Comparison of ENCODE assay signal across 10 cellular contexts in genomic region chr15:47961401-47962090, GRCh38.
DNase-seq lines count a peak whose midpoint lies in the region; ATAC-seq and TF ChIP-seq lines count a peak whose summit lies in the region.
"Had no signal": no experiment of that assay in that cellular context is flagged by ENCODE, and none has a peak within 500 bp of the region (broad histone marks: within the 10 kb centered on the region; RNA-seq: fewer than 3 reads in every experiment).

No MANE protein-coding gene starts in this region.

- H3K27me3 ChIP-seq in heart left ventricle = no peaks in the 10 kb centered on the region
- no peaks in the 10 kb centered on the region for H3K27me3 ChIP-seq in trophoblast cell (ENCODE audit: insufficient read depth, low read length)

- peak; percentile 41 for DNase-seq in GM10266 (ENCODE audit: extremely low spot score)
- peak; percentile 86 for DNase-seq in SIG-M5 treated with dmso at 0.1 percent for 504 hours (lab: John Stamatoyannopoulos, UW; ENCODE audit: unreplicated experiment)
- DNase-seq in activated naive CD4-positive, alpha-beta T cell treated with anti-CD3 and anti-CD28 coated beads, Interleukin-2, amount 50 U/mL, for 16 hours = no peak
- DNase-seq in heart left ventricle = no peak
- no peak for DNase-seq in trophoblast cell
- no peak for DNase-seq in NCI-H2107 treated with DMSO at 0.1 percent for 48 hours (lab: John Stamatoyannopoulos, UW; ENCODE audit: unreplicated experiment)
- DNase-seq: NCI-H1930, nephron progenitor cell had no signal

- H3K9me3 ChIP-seq in heart left ventricle = no peaks in the 10 kb centered on the region
- no peaks in the 10 kb centered on the region for H3K9me3 ChIP-seq in trophoblast cell (ENCODE audit: insufficient read depth, low read depth, low read length)

- ATAC-seq in GM19397 (IDR thresholded peaks at IDR 0.05; ENCODE audit: unreplicated experiment) (peak; percentile 89), HG03095 (IDR thresholded peaks at IDR 0.05; ENCODE audit: unreplicated experiment) (peak; percentile 89), heart left ventricle (no peak)

- no peaks in the 10 kb centered on the region for H3K79me1 ChIP-seq in trophoblast cell (ENCODE audit: low read length)

- no peak overlapping the region for H2BK120ac ChIP-seq in trophoblast cell (ENCODE audit: insufficient read depth, low read length, poor library complexity)

- no peak overlapping the region for H3K4ac ChIP-seq in trophoblast cell (ENCODE audit: low read depth, low read length)

- H3K4me1 ChIP-seq in heart left ventricle (no peaks in the 10 kb centered on the region), trophoblast cell (ENCODE audit: control insufficient read depth in 1 of 2, insufficient read depth in 2 of 2, low read length in 2 of 2) (no peaks in the 10 kb centered on the region)

- no peak overlapping the region for H3K4me2 ChIP-seq in trophoblast cell (ENCODE audit: low read length)

- H4K91ac ChIP-seq in trophoblast cell (ENCODE audit: low read depth, low read length) = no peak overlapping the region

- H2BK12ac ChIP-seq in trophoblast cell (ENCODE audit: low read length) = no peak overlapping the region

- H2AFZ ChIP-seq in trophoblast cell (ENCODE audit: insufficient read depth, low read length, poor library complexity) = no peak overlapping the region

- H2AK5ac ChIP-seq in trophoblast cell (ENCODE audit: low read length) = no peak overlapping the region

- no peak overlapping the region for H3K18ac ChIP-seq in trophoblast cell (ENCODE audit: low read length)

- H3K23ac ChIP-seq in trophoblast cell (ENCODE audit: low read length) = no peak overlapping the region

- no peak overlapping the region for H2BK5ac ChIP-seq in trophoblast cell (ENCODE audit: low read depth, low read length, poor library complexity)

- no peak overlapping the region for H3K14ac ChIP-seq in trophoblast cell (ENCODE audit: low read length)

- no peak overlapping the region for H4K8ac ChIP-seq in trophoblast cell (ENCODE audit: low read depth, low read length)

- no peak overlapping the region for H3K4me3 ChIP-seq in heart left ventricle
- no peak overlapping the region for H3K4me3 ChIP-seq in trophoblast cell (ENCODE audit: low read depth, low read length)

- H3K27ac ChIP-seq in heart left ventricle = no peak overlapping the region
- H3K27ac ChIP-seq in trophoblast cell (ENCODE audit: low read depth, low read length) = no peak overlapping the region

- TF ChIP-seq CTCF in GM10266 (IDR thresholded peaks at IDR 0.05; ENCODE audit: control insufficient read depth, insufficient read depth, low read depth, missing control alignments) (no peak), heart left ventricle (IDR thresholded peaks at IDR 0.05) (no peak)

- WGBS in heart left ventricle, 4 donors = 79 to 89% (median 83%) methylated on average over 9 of the region's 9 CpGs
- WGBS in trophoblast cell (ENCODE audit: extremely low coverage, insufficient coverage, insufficient read length) = no CpG with 5 or more reads among the region's 9 CpGs

- H3K36me3 ChIP-seq in heart left ventricle (no peaks in the 10 kb centered on the region), trophoblast cell (ENCODE audit: control insufficient read depth in 1 of 2, insufficient read depth in 2 of 2, low read length in 2 of 2) (no peaks in the 10 kb centered on the region)

- intact Hi-C loops in heart left ventricle (cut with DNase I) = no loop called here

- no peak for TF ChIP-seq POLR2A in heart left ventricle (IDR thresholded peaks at IDR 0.05)

- H3K9ac ChIP-seq in trophoblast cell (ENCODE audit: low read length) = no peak overlapping the region

- H3K79me2 ChIP-seq in trophoblast cell (ENCODE audit: control insufficient read depth, insufficient read depth, low read length, poor library complexity) = no peaks in the 10 kb centered on the region

- no peak overlapping the region for H4K12ac ChIP-seq in trophoblast cell (ENCODE audit: low read depth, low read length)

Comparison
In these comparisons a context has a peak if more than half of its experiments do, and no peak if none do; other contexts are left out.
1. DNase-seq: peak in GM10266 (single experiment) and SIG-M5 treated with dmso at 0.1 percent for 504 hours (single experiment); none in activated naive CD4-positive, alpha-beta T cell treated with anti-CD3 and anti-CD28 coated beads, Interleukin-2, amount 50 U/mL, for 16 hours (single experiment), heart left ventricle (0 of 5), trophoblast cell (0 of 2) and NCI-H2107 treated with DMSO at 0.1 percent for 48 hours (single experiment).
2. ATAC-seq: peak in GM19397 (single experiment) and HG03095 (single experiment); none in heart left ventricle (0 of 4).